In the genomic region with DNA sequence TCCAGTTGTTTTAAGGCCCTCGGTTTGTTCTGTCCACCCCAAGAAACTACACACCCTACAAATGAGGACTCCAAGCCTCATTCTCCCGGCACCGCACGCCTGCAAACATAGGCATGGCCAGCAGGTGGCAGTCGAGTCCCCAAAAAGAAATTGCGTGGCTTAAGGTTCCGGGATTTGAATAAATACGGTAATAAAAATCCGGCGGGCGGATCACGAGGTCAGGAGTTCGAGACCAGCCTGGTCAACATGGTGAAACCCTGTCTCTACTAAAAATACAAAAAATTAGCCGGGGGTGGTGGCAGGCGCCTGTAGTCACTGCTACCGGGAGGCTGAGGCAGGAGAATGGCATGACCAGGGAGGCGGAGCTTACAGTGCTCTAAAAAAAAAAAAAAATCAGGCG, we compare ENCODE assay signal across 8 cellular contexts. TPM values are rescaled to one million over a fixed set of nuclear protein-coding genes. Genes with fewer than 3 reads are reported as not detected.
A peak's percentile ranks its signal among the peaks of the same experiment; 100 is the strongest.
DNase-seq lines count a peak whose midpoint lies in the region; TF ChIP-seq lines count a peak whose summit lies in the region.

No MANE protein-coding gene starts in this region.

- H3K4me3 ChIP-seq in cardiac fibroblast (replicated peaks in 1 of 2; ENCODE audit: low read depth in 2 of 2, low read length in 2 of 2) (no peak overlapping the region), liver (ENCODE audit: low read depth in 1 of 3, low read length in 3 of 3) (no peak overlapping the region)

- H3K9me3 ChIP-seq in liver (ENCODE audit: control insufficient read depth in 4 of 4, low read length in 3 of 4) = no peaks in the 10 kb centered on the region

- no peak overlapping the region for H3K27ac ChIP-seq in liver (ENCODE audit: low read depth in 1 of 2, low read length in 2 of 2)

- H3K27me3 ChIP-seq in liver (ENCODE audit: control insufficient read depth in 4 of 4, insufficient read depth in 4 of 4, low read length in 3 of 4) = no peaks in the 10 kb centered on the region

- DNase-seq in AG20443 (ENCODE audit: low spot score) = peak; percentile 76
- DNase-seq in GM19240 (ENCODE audit: insufficient read length, low spot score) = peak; percentile 43
- DNase-seq in MV-4-11 (lab: John Stamatoyannopoulos, UW) = peak; percentile 77
- DNase-seq in activated CD4-positive, CD25-positive, alpha-beta regulatory T cell treated with anti-CD3 and anti-CD28 coated beads, Interleukin-2, amount 50 U/mL, for 72 hours = peak; percentile 86
- DNase-seq in cardiac fibroblast (ENCODE audit: low read depth in 2 of 2) = peak; percentile 33 to 73
- peak; percentile 42 for DNase-seq in stimulated activated CD8-positive, alpha-beta memory T cell treated with anti-CD3 and anti-CD28 coated beads, Interleukin-12 subunit alpha, Interleukin-12 subunit beta, amount 100 ng/mL, for 24 hours (ENCODE audit: extremely low read depth)
- DNase-seq in NCI-H1694 treated with DMSO at 0.1 percent for 48 hours (lab: John Stamatoyannopoulos, UW) = no peak

- TF ChIP-seq CTCF in cardiac fibroblast (IDR thresholded peaks at IDR 0.05; ENCODE audit: low read depth, low read length) (peak; percentile 83), liver (IDR thresholded peaks at IDR 0.05; ENCODE audit: low read depth, low read length, missing input control) (peak; percentile 80)

- WGBS in liver = 14% methylated on average over 18 of the region's 18 CpGs

- peak; percentile 75 to 80 for TF ChIP-seq RAD21 in liver (IDR thresholded peaks at IDR 0.05)

- H3K9ac ChIP-seq in liver (ENCODE audit: low read depth in 1 of 2, low read length in 2 of 2) = no peak overlapping the region

- H3K36me3 ChIP-seq in liver (ENCODE audit: control insufficient read depth in 4 of 4, insufficient read depth in 3 of 4, low read depth in 1 of 4, low read length in 3 of 4) = no peaks in the 10 kb centered on the region

- peaks cover 0 to 5% (median 0%) of the 10 kb centered on the region in 4 donors for H3K4me1 ChIP-seq in liver (ENCODE audit: control insufficient read depth in 4 of 4, insufficient read depth in 4 of 4, low read length in 3 of 4)

TF ChIP-seq in liver, 16 proteins besides CTCF, POLR2A, EP300 and RAD21:
- TF ChIP-seq ATF3 (IDR thresholded peaks at IDR 0.05) (no peak), FOXA1 (IDR thresholded peaks at IDR 0.05) (no peak)

RNA-seq across cellular contexts. Expression of gene CSF2RA, which starts 21.8 kb away (rescaled TPM):
- total RNA-seq in liver = 1 to 10 TPM; 2.3 to 4.6 TPM
- 1 to 10 TPM in 1 of 2 donors, under 1 TPM in 1; 0.71 to 1.6 TPM for polyA plus RNA-seq in liver

RNA-seq across cellular contexts. Expression of gene CRLF2, which starts 34.4 kb away (rescaled TPM):
- total RNA-seq in liver = under 1 TPM in 1 of 2 donors, not detected in 1; 0.19 TPM
- polyA plus RNA-seq in liver = not detected
